14 cellular contexts compared by ENCODE assay signal in genomic region chr2:187774551-187775071, GRCh38.
A peak's percentile ranks its signal among the peaks of the same experiment; 100 is the strongest.
DNase-seq lines count a peak whose midpoint lies in the region; ATAC-seq lines count a peak whose summit lies in the region.
"Had no signal": no experiment of that assay in that cellular context is flagged by ENCODE, and none has a peak within 500 bp of the region (broad histone marks: within the 10 kb centered on the region; RNA-seq: fewer than 3 reads in every experiment).

No MANE protein-coding gene starts in this region.

- H3K36me3 ChIP-seq in mesenchymal stem cell (ENCODE audit: control insufficient read depth in 1 of 2, insufficient read depth in 2 of 2, low read depth in 1 of 2, low read length in 2 of 2): no peaks in the 10 kb centered on the region
- H3K36me3 ChIP-seq: Peyer's patch, vagina had no signal

- H3K18ac ChIP-seq in mesenchymal stem cell (ENCODE audit: low read depth in 1 of 2, low read length in 2 of 2): no peak overlapping the region

- H3K4ac ChIP-seq in mesenchymal stem cell (ENCODE audit: low read depth in 1 of 2, low read length in 2 of 2): no peak overlapping the region

- WGBS in mesenchymal stem cell: 100% methylated on average over 1 of the region's 1 CpG

- H4K8ac ChIP-seq in mesenchymal stem cell (ENCODE audit: low read length): no peak overlapping the region

- H3K27me3 ChIP-seq in mesenchymal stem cell (ENCODE audit: control insufficient read depth in 1 of 2, insufficient read depth in 1 of 2, low read length in 2 of 2): no peaks in the 10 kb centered on the region
- H3K27me3 ChIP-seq: Peyer's patch, vagina had no signal

- H2AK5ac ChIP-seq in mesenchymal stem cell (ENCODE audit: low read length, severe bottlenecking): no peak overlapping the region

- intact Hi-C loops in head of caudate nucleus (cut with DNase I): no loop called here

- no peaks in the 10 kb centered on the region for H3K9me3 ChIP-seq in mesenchymal stem cell (ENCODE audit: control insufficient read depth, low read length)
- H3K9me3 ChIP-seq: Peyer's patch, vagina had no signal

- ATAC-seq in GM18520 (IDR thresholded peaks at IDR 0.05; ENCODE audit: unreplicated experiment): peak; percentile 52
- peak; percentile 63 for ATAC-seq in HG03103 (IDR thresholded peaks at IDR 0.05; ENCODE audit: low read depth, unreplicated experiment)
- no peak for ATAC-seq in HG03139 (IDR thresholded peaks at IDR 0.05; ENCODE audit: unreplicated experiment)
- ATAC-seq: left colon had no signal

- no peaks in the 10 kb centered on the region for H3K79me1 ChIP-seq in mesenchymal stem cell (replicated peaks; ENCODE audit: low read length, poor library complexity, severe bottlenecking)

- H2BK5ac ChIP-seq in mesenchymal stem cell (ENCODE audit: low read depth, low read length, poor library complexity, severe bottlenecking): no peak overlapping the region

- H3K4me3 ChIP-seq in mesenchymal stem cell (ENCODE audit: insufficient read depth in 1 of 2, low read depth in 1 of 2, low read length in 2 of 2): no peak overlapping the region
- H3K4me3 ChIP-seq: Peyer's patch, vagina had no signal

- peak; percentile 2 to 41 for DNase-seq in SW 1271 (lab: John Stamatoyannopoulos, UW)
- peak; percentile 68 for DNase-seq in mesenchymal stem cell
- DNase-seq in OCI-M2 (lab: John Stamatoyannopoulos, UW; ENCODE audit: unreplicated experiment): no peak
- no peak for DNase-seq in effector CD8-positive, alpha-beta T cell (lab: John Stamatoyannopoulos, UW)
- DNase-seq in head of caudate nucleus: no peak
- DNase-seq: activated naive CD4-positive, alpha-beta T cell treated with anti-CD3 and anti-CD28 coated beads, Interleukin-2, amount 10 ng/mL, durations not matched to agents 7 days and 5 days; left colon; NCI-H1436; Peyer's patch; posterior cingulate gyrus had no signal

- no peak overlapping the region for H2AFZ ChIP-seq in mesenchymal stem cell (ENCODE audit: low read depth, low read length)

- no peaks in the 10 kb centered on the region for H3K4me1 ChIP-seq in mesenchymal stem cell (ENCODE audit: control insufficient read depth, insufficient read depth, low read depth, low read length)
- H3K4me1 ChIP-seq: Peyer's patch, vagina had no signal

- H3K27ac ChIP-seq in mesenchymal stem cell (ENCODE audit: low read length, poor library complexity, severe bottlenecking): no peak overlapping the region
- H3K27ac ChIP-seq: Peyer's patch, vagina had no signal

- no peak overlapping the region for H3K14ac ChIP-seq in mesenchymal stem cell (ENCODE audit: low read length in 2 of 2)

- H4K91ac ChIP-seq in mesenchymal stem cell (ENCODE audit: low read length): no peak overlapping the region

- no peak overlapping the region for H3K23ac ChIP-seq in mesenchymal stem cell (ENCODE audit: low read length in 2 of 2)

- H3K4me2 ChIP-seq in mesenchymal stem cell (ENCODE audit: low read length, poor library complexity, severe bottlenecking): no peak overlapping the region

- no peak overlapping the region for H2BK15ac ChIP-seq in mesenchymal stem cell (ENCODE audit: low read depth, poor library complexity, severe bottlenecking)

- no peak overlapping the region for H2BK120ac ChIP-seq in mesenchymal stem cell (ENCODE audit: low read depth, low read length)

- no peak overlapping the region for H2BK12ac ChIP-seq in mesenchymal stem cell (ENCODE audit: low read length in 2 of 2)

- no peak overlapping the region for H3K9ac ChIP-seq in mesenchymal stem cell (ENCODE audit: low read length)

Comparison
In these comparisons a context has a peak if more than half of its experiments do, and no peak if none do; other contexts are left out.
1. DNase-seq: peak in SW 1271 (2 of 2) and mesenchymal stem cell (single experiment); none in OCI-M2 (single experiment), effector CD8-positive, alpha-beta T cell (single experiment) and head of caudate nucleus (0 of 42).